ENCODE assay signal across 1 cellular context in genomic region chr7:75878769-75879596, GRCh38.
TF ChIP-seq lines count a peak whose summit lies in the region.

Gene RHBDD2 (plus strand): TSS chr7:75879034. CDS start chr7:75879083, 49 bp downstream.

TF ChIP-seq in HepG2, 621 proteins besides CTCF, POLR2A, EP300 and RAD21 (continued from another document and continues in another):
- TF ChIP-seq ZNF318 (CRISPR knock-in tag; IDR thresholded peaks at IDR 0.05) (no peak), RCOR2 (CRISPR knock-in tag; IDR thresholded peaks at IDR 0.05) (no peak), ELF4 (CRISPR knock-in tag; IDR thresholded peaks at IDR 0.05; ENCODE audit: borderline replicate concordance) (no peak), EEA1 (CRISPR knock-in tag; IDR thresholded peaks at IDR 0.05; ENCODE audit: borderline replicate concordance) (peak; percentile 82), ZNF256 (CRISPR knock-in tag; conservative IDR thresholded peaks at IDR 0.05) (no peak), ZNF501 (CRISPR knock-in tag; IDR thresholded peaks at IDR 0.05) (peak; percentile 49), ZNF10 (CRISPR knock-in tag; IDR thresholded peaks at IDR 0.05; ENCODE audit: borderline replicate concordance, low read depth) (no peak), ZNF414 (CRISPR knock-in tag; IDR thresholded peaks at IDR 0.05) (peak; percentile 91), SMC3 (IDR thresholded peaks at IDR 0.05; ENCODE audit: low read length) (no peak; the same call in 1 of the 2 replicates), ZBTB34 (CRISPR knock-in tag; IDR thresholded peaks at IDR 0.05) (no peak), IKZF5 (CRISPR knock-in tag; IDR thresholded peaks at IDR 0.05) (peak; percentile 56; the same call in 1 of the 2 replicates), ZNF567 (CRISPR knock-in tag; IDR thresholded peaks at IDR 0.05; ENCODE audit: borderline replicate concordance) (no peak), ZNF577 (CRISPR knock-in tag; IDR thresholded peaks at IDR 0.05; ENCODE audit: borderline replicate concordance, low read depth) (no peak), DBP (CRISPR knock-in tag; IDR thresholded peaks at IDR 0.05; ENCODE audit: not compliant biosample characterization) (peak; percentile 77), BATF2 (CRISPR knock-in tag; IDR thresholded peaks at IDR 0.05) (no peak), DMTF1 (CRISPR knock-in tag; IDR thresholded peaks at IDR 0.05) (no peak), HNRNPL (IDR thresholded peaks at IDR 0.05; ENCODE audit: low read depth, low read length) (no peak), ZNF597 (CRISPR knock-in tag; IDR thresholded peaks at IDR 0.05) (no peak), ZSCAN30 (CRISPR knock-in tag; IDR thresholded peaks at IDR 0.05) (no peak), ZNF362 (CRISPR knock-in tag; IDR thresholded peaks at IDR 0.05; ENCODE audit: borderline replicate concordance) (peak; percentile 59; the same call in 1 of the 2 replicates), ZNF75D (CRISPR knock-in tag; IDR thresholded peaks at IDR 0.05; ENCODE audit: borderline replicate concordance) (no peak), NR2C2 (CRISPR knock-in tag; IDR thresholded peaks at IDR 0.05; ENCODE audit: borderline replicate concordance) (no peak; the same call in 1 of the 2 replicates), SMARCE1 (IDR thresholded peaks at IDR 0.05; ENCODE audit: borderline replicate concordance) (no peak), ARNT2 (CRISPR knock-in tag; IDR thresholded peaks at IDR 0.05; ENCODE audit: low read depth) (0 out of 2 replicates have a peak, but pooled peaks have one; percentile 62), ZNF660 (CRISPR knock-in tag; IDR thresholded peaks at IDR 0.05; ENCODE audit: borderline replicate concordance, low read depth) (no peak), JUN (CRISPR knock-in tag; IDR thresholded peaks at IDR 0.05) (no peak), ZBTB49 (CRISPR knock-in tag; IDR thresholded peaks at IDR 0.05; ENCODE audit: borderline replicate concordance) (no peak), PHF8 (CRISPR knock-in tag; IDR thresholded peaks at IDR 0.05) (peak; percentile 93), PBX3 (CRISPR knock-in tag; IDR thresholded peaks at IDR 0.05; ENCODE audit: borderline replicate concordance) (0 out of 2 replicates have a peak, but pooled peaks have one; percentile 46), ZNF431 (CRISPR knock-in tag; IDR thresholded peaks at IDR 0.05; ENCODE audit: borderline replicate concordance, low read depth) (0 out of 2 replicates have a peak, but pooled peaks have one; percentile 59), FOXC1 (CRISPR knock-in tag; IDR thresholded peaks at IDR 0.05; ENCODE audit: borderline replicate concordance) (peak; percentile 97), ZIK1 (CRISPR knock-in tag; IDR thresholded peaks at IDR 0.05; ENCODE audit: borderline replicate concordance, low read depth) (no peak)
